ENCODE assay signal across 16 cellular contexts in the genomic region with DNA sequence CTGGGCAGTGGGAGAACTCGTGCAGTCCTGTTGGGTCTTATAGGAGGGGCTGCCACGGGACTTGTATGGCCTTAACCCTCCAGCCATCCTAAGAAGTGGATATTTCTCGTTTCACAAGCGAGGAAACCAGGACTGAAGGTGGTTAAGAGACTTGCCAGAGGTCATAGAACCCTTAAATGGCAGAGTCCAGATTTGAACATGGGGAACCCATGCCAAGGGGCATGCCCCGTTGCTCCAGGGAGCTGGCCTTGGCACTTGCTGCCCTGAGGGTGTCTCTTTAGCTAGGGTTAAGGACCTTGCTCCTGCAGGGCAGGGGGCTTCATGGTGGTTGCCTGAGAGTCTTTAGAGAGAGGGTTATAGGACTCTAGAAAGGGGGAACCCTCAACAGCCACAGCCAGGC.
"Had no signal": no experiment of that assay in that cellular context is flagged by ENCODE, and none has a peak within 500 bp of the region (broad histone marks: within the 10 kb centered on the region; RNA-seq: fewer than 3 reads in every experiment).

No MANE protein-coding gene starts in this region.

- H3K36me3 ChIP-seq: MG63, SJCRH30 had no signal

- H3K4me3 ChIP-seq: MG63, SJCRH30 had no signal

- H3K27ac ChIP-seq: HL-60, SJCRH30 had no signal

- ATAC-seq: Right ventricle myocardium inferior had no signal

- DNase-seq: Kasumi-1, KG1, MG63, NCI-H1092, NCI-H1417 treated with DMSO at 0.1 percent for 48 hours, NCI-H1694 treated with DMSO at 0.1 percent for 48 hours, NCI-H1930, NCI-H2081 treated with DMSO at 0.1 percent for 48 hours, NCI-H2171, NCI-H226, NCI-H446, NCI-H524 treated with DMSO at 0.1 percent for 48 hours, SHP77 treated with DMSO at 0.1 percent for 48 hours, SJCRH30 had no signal

- H3K27me3 ChIP-seq: MG63, SJCRH30 had no signal
